Comparison of ENCODE assay signal across 8 cellular contexts in genomic region chr17:75034236-75034908, GRCh38. TPM values are rescaled to one million over a fixed set of nuclear protein-coding genes. Genes with fewer than 3 reads are reported as not detected.
DNase-seq lines count a peak whose midpoint lies in the region; ATAC-seq and TF ChIP-seq lines count a peak whose summit lies in the region.

No MANE protein-coding gene starts in this region.

- DNase-seq in Caki2 (ENCODE audit: low read depth) (peak; percentile 90), LNCaP clone FGC (ENCODE audit: low read depth) (peak; percentile 69), RPMI8226 (peak; percentile 95), fibroblast of pulmonary artery (ENCODE audit: low read depth) (peak; percentile 88)
- DNase-seq in activated T-helper 9 cell treated with anti-CD3 and anti-CD28 coated beads, Interleukin-2, amount 50 U/mL, for 16 hours (ENCODE audit: low read depth), result peak; percentile 74
- DNase-seq in natural killer cell treated with Interleukin-12 subunit alpha and Interleukin-12 subunit beta and Interleukin-15 and Interleukin-18, amount 100 ng/mL, for 72 hours (ENCODE audit: low spot score), result peak; percentile 87
- peak; percentile 86 for DNase-seq in stimulated activated naive B cell treated with anti-CD40 and anti-IgM and Interleukin-4, amounts not matched to agents 10 μg/mL and 1 μg/mL and 100 μg/mL, for 72 hours

- H3K27ac Mint-ChIP-seq in natural killer cell treated with Interleukin-12 subunit alpha and Interleukin-12 subunit beta and Interleukin-15 and Interleukin-18, amount 100 ng/mL, for 72 hours, result peak overlapping the region; percentile 97
- H3K27ac Mint-ChIP-seq in stimulated activated naive B cell treated with anti-CD40 and anti-IgM and Interleukin-4, amounts not matched to agents 10 μg/mL and 1 μg/mL and 100 μg/mL, for 72 hours, result peak overlapping the region; percentile 100

- peaks cover 0 to 5% of the 10 kb centered on the region in 2 donors for H3K27me3 Mint-ChIP-seq in natural killer cell treated with Interleukin-12 subunit alpha and Interleukin-12 subunit beta and Interleukin-15 and Interleukin-18, amount 100 ng/mL, for 72 hours
- peaks cover 15% of the 10 kb centered on the region in 2 donors for H3K27me3 Mint-ChIP-seq in stimulated activated naive B cell treated with anti-CD40 and anti-IgM and Interleukin-4, amounts not matched to agents 10 μg/mL and 1 μg/mL and 100 μg/mL, for 72 hours

- peak overlapping the region; percentile 97 for H3K4me3 Mint-ChIP-seq in natural killer cell treated with Interleukin-12 subunit alpha and Interleukin-12 subunit beta and Interleukin-15 and Interleukin-18, amount 100 ng/mL, for 72 hours
- H3K4me3 Mint-ChIP-seq in stimulated activated naive B cell treated with anti-CD40 and anti-IgM and Interleukin-4, amounts not matched to agents 10 μg/mL and 1 μg/mL and 100 μg/mL, for 72 hours, result peak overlapping the region; percentile 92 to 99

- peaks cover 32 to 33% of the 10 kb centered on the region in 2 donors for H3K4me1 Mint-ChIP-seq in natural killer cell treated with Interleukin-12 subunit alpha and Interleukin-12 subunit beta and Interleukin-15 and Interleukin-18, amount 100 ng/mL, for 72 hours (ENCODE audit: low read depth in 2 of 2)
- peaks cover 36 to 41% of the 10 kb centered on the region in 2 donors for H3K4me1 Mint-ChIP-seq in stimulated activated naive B cell treated with anti-CD40 and anti-IgM and Interleukin-4, amounts not matched to agents 10 μg/mL and 1 μg/mL and 100 μg/mL, for 72 hours

- no peaks in the 10 kb centered on the region for H3K9me3 Mint-ChIP-seq in natural killer cell treated with Interleukin-12 subunit alpha and Interleukin-12 subunit beta and Interleukin-15 and Interleukin-18, amount 100 ng/mL, for 72 hours
- H3K9me3 Mint-ChIP-seq in stimulated activated naive B cell treated with anti-CD40 and anti-IgM and Interleukin-4, amounts not matched to agents 10 μg/mL and 1 μg/mL and 100 μg/mL, for 72 hours, result peaks cover 6 to 8% of the 10 kb centered on the region in 2 donors

- peak overlapping the region; percentile 84 for H3K4me3 ChIP-seq in LNCaP clone FGC (ENCODE audit: low read depth, low read length)
- peak overlapping the region; percentile 88 for H3K4me3 ChIP-seq in fibroblast of pulmonary artery (replicated peaks; ENCODE audit: low read depth, low read length)

- TF ChIP-seq CTCF in LNCaP clone FGC (IDR thresholded peaks at IDR 0.05; ENCODE audit: control insufficient read depth, extremely low read depth, insufficient read depth) (0 out of 2 replicates have a peak, but pooled peaks have one; percentile 8), fibroblast of pulmonary artery (IDR thresholded peaks at IDR 0.05; ENCODE audit: low read length, missing control alignments) (peak; percentile 4)

- ATAC-seq in GM21723 (IDR thresholded peaks at IDR 0.05; ENCODE audit: unreplicated experiment), result peak; percentile 63
- ATAC-seq in natural killer cell treated with Interleukin-12 subunit alpha and Interleukin-12 subunit beta and Interleukin-15 and Interleukin-18, amount 100 ng/mL, for 72 hours, result peak; percentile 81 to 84
- ATAC-seq in stimulated activated naive B cell treated with anti-CD40 and anti-IgM and Interleukin-4, amounts not matched to agents 10 μg/mL and 1 μg/mL and 100 μg/mL, for 72 hours (replicated peaks), result peak; percentile 80 to 84

- peaks cover 11% of the 10 kb centered on the region for H3K36me3 Mint-ChIP-seq in natural killer cell treated with Interleukin-12 subunit alpha and Interleukin-12 subunit beta and Interleukin-15 and Interleukin-18, amount 100 ng/mL, for 72 hours
- peaks cover 18 to 32% of the 10 kb centered on the region in 2 donors for H3K36me3 Mint-ChIP-seq in stimulated activated naive B cell treated with anti-CD40 and anti-IgM and Interleukin-4, amounts not matched to agents 10 μg/mL and 1 μg/mL and 100 μg/mL, for 72 hours

- in situ Hi-C loops in Caki2 (cut with HindIII; ENCODE audit: low pct_unique_long_range_greater_than_20kb, low sequenced_read_pairs), result no loop called here

RNA-seq across cellular contexts. Expression of gene ATP5PD, which starts 12.4 kb away (rescaled TPM):
- 289 and 430 TPM in 2 replicates for total RNA-seq in Caki2 (2014; rRNA removed; shearing (Covaris generic); ENCODE audit: low replicate concordance)
- total RNA-seq in natural killer cell treated with Interleukin-12 subunit alpha and Interleukin-12 subunit beta and Interleukin-15 and Interleukin-18, amount 100 ng/mL, for 72 hours, result 100 to 1,000 TPM; 153 to 187 TPM

RNA-seq across cellular contexts. Expression of gene KCTD2, which starts 12.7 kb away (rescaled TPM):
- 17.9 and 26.6 TPM in 2 replicates for total RNA-seq in Caki2 (2014; rRNA removed; shearing (Covaris generic); ENCODE audit: low replicate concordance)
- 10 to 100 TPM; 20.0 to 20.1 TPM for total RNA-seq in natural killer cell treated with Interleukin-12 subunit alpha and Interleukin-12 subunit beta and Interleukin-15 and Interleukin-18, amount 100 ng/mL, for 72 hours

RNA-seq across cellular contexts. Expression of gene MRPL58, which starts 21.9 kb away (rescaled TPM):
- 58.8 and 82.1 TPM in 2 replicates for total RNA-seq in Caki2 (2014; rRNA removed; shearing (Covaris generic); ENCODE audit: low replicate concordance)
- total RNA-seq in natural killer cell treated with Interleukin-12 subunit alpha and Interleukin-12 subunit beta and Interleukin-15 and Interleukin-18, amount 100 ng/mL, for 72 hours, result 10 to 100 TPM; 46.6 to 61.8 TPM

RNA-seq across cellular contexts. Expression of gene CDR2L, which starts 46.9 kb away (rescaled TPM):
- 32.7 and 33.6 TPM in 2 replicates for total RNA-seq in Caki2 (2014; rRNA removed; shearing (Covaris generic); ENCODE audit: low replicate concordance)
- under 1 TPM; 0.07 to 0.47 TPM for total RNA-seq in natural killer cell treated with Interleukin-12 subunit alpha and Interleukin-12 subunit beta and Interleukin-15 and Interleukin-18, amount 100 ng/mL, for 72 hours

RNA-seq across cellular contexts. Expression of gene SLC16A5, which starts 53.4 kb away (rescaled TPM):
- 3.0 and 4.4 TPM in 2 replicates for total RNA-seq in Caki2 (2014; rRNA removed; shearing (Covaris generic); ENCODE audit: low replicate concordance)
- 1 to 10 TPM; 4.6 TPM for total RNA-seq in natural killer cell treated with Interleukin-12 subunit alpha and Interleukin-12 subunit beta and Interleukin-15 and Interleukin-18, amount 100 ng/mL, for 72 hours

Comparison
In these comparisons a context has a peak if more than half of its experiments do, and no peak if none do; other contexts are left out.
1. Peak in every context shown above with its lines: DNase-seq, ATAC-seq and H3K4me3 ChIP-seq.